In the genomic region with DNA sequence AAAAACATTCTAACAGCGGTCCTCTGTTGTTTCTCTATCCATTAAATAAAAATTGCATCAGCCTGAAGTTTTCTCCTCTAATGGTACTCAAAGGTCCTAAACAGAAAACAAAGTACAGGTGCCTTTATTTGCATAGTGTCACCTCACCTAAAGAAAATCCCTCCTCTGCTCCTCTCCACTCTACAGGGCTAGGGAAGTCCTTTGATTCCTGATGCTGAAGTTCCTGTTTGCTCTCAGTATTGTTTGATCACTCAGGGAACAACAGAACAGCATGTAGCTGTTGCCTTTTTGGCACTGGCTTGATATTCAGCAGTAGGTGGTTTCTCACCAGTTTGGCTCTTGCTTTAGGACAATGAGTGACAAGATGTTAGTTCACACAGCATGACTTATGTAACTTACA, we compare ENCODE assay signal across 13 cellular contexts.
A peak's percentile ranks its signal among the peaks of the same experiment; 100 is the strongest.
DNase-seq lines count a peak whose midpoint lies in the region; ATAC-seq and TF ChIP-seq lines count a peak whose summit lies in the region.
"Had no signal": no experiment of that assay in that cellular context is flagged by ENCODE, and none has a peak within 500 bp of the region (broad histone marks: within the 10 kb centered on the region; RNA-seq: fewer than 3 reads in every experiment).

No MANE protein-coding gene starts in this region.

- TF ChIP-seq EP300 in esophagus muscularis mucosa (IDR thresholded peaks at IDR 0.05): no peak

- ATAC-seq in Right ventricle myocardium inferior (peak; percentile 77), upper lobe of right lung (peak; percentile 54)

- H3K27me3 ChIP-seq in upper lobe of right lung (no peaks in the 10 kb centered on the region), esophagus muscularis mucosa (no peaks in the 10 kb centered on the region)

- H3K36me3 ChIP-seq in upper lobe of right lung (no peaks in the 10 kb centered on the region), esophagus muscularis mucosa (no peaks in the 10 kb centered on the region)

- DNase-seq in Right ventricle myocardium inferior (ENCODE audit: missing footprints) (no peak), cardiac septum (ENCODE audit: low spot score) (no peak), iPS DF 19.7 (ENCODE audit: low read depth, low spot score) (peak; percentile 83), upper lobe of right lung (no peak), glomerular visceral epithelial cell (ENCODE audit: extremely low spot score) (no peak), esophagus muscularis mucosa (ENCODE audit: extremely low spot score) (no peak)
- DNase-seq in stimulated activated CD4-positive, alpha-beta T cell treated with anti-CD3 and anti-CD28 coated beads, Interleukin-2, amount 100 ng/mL, for 24 hours: no peak
- DNase-seq: activated CD8-positive, alpha-beta memory T cell treated with anti-CD3 and anti-CD28 coated beads, Interleukin-2, amount 50 U/mL, for 48 hours; amniotic stem cell; DMS 273 treated with DMSO at 0.1 percent for 48 hours; NCI-H187 treated with DMSO at 0.1 percent for 48 hours; SHP77 treated with DMSO at 0.1 percent for 48 hours had no signal

- H3K9me3 ChIP-seq in upper lobe of right lung (no peaks in the 10 kb centered on the region), esophagus muscularis mucosa (no peaks in the 10 kb centered on the region)

- H3K27ac ChIP-seq in VCaP: peak overlapping the region; percentile 7; the same call in 1 of the 2 replicates
- H3K27ac ChIP-seq in upper lobe of right lung: no peak overlapping the region
- no peak overlapping the region for H3K27ac ChIP-seq in esophagus muscularis mucosa (replicated peaks in 1 of 4)

- H3K4me1 ChIP-seq in upper lobe of right lung (no peaks in the 10 kb centered on the region), esophagus muscularis mucosa (peaks cover 13 to 25% (median 19%) of the 10 kb centered on the region in 4 donors)

- WGBS in esophagus muscularis mucosa: 88% methylated on average over 1 of the region's 1 CpG

- no peak for TF ChIP-seq CTCF in VCaP (conservative IDR thresholded peaks at IDR 0.05)
- TF ChIP-seq CTCF in upper lobe of right lung (IDR thresholded peaks at IDR 0.05): no peak
- no peak for TF ChIP-seq CTCF in esophagus muscularis mucosa (IDR thresholded peaks at IDR 0.05)

- intact Hi-C loops in Right ventricle myocardium inferior (cut with DNase I): no loop called here
- intact Hi-C loops in cardiac septum (cut with DNase I): no loop called here
- intact Hi-C loops in upper lobe of right lung (cut with DNase I): no loop called here
- intact Hi-C loops in esophagus muscularis mucosa (cut with DNase I): no loop called here

- H3K4me3 ChIP-seq in upper lobe of right lung: no peak overlapping the region
- no peak overlapping the region for H3K4me3 ChIP-seq in esophagus muscularis mucosa

- no peak for TF ChIP-seq POLR2A in esophagus muscularis mucosa (IDR thresholded peaks at IDR 0.05; ENCODE audit: low read depth)
